8 cellular contexts compared by ENCODE assay signal in the genomic region with DNA sequence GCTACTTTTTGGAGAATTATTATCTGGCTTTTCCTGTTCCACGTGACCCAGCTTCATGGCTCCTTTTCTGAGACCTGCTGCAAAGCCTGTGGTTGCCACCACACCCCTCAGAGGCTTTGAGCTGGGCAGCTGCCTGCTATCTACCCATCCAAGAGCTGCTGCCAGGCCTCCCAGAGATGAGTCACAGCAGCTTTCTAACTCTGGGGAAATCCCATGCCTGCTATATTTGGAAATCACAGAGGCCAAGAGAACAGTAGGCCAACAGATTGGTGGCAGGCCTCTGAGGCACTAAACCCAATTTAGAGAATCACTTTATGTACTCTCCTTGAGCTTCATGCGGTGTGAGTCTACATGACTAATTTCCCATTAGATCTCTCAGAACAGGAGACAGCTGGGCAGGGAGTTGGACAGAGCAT. TPM values are rescaled to one million over a fixed set of nuclear protein-coding genes. Genes with fewer than 3 reads are reported as not detected.
DNase-seq lines count a peak whose midpoint lies in the region; ATAC-seq and TF ChIP-seq lines count a peak whose summit lies in the region.

No MANE protein-coding gene starts in this region.

- TF ChIP-seq CTCF in RWPE2 (IDR thresholded peaks at IDR 0.05; ENCODE audit: poor library complexity, severe bottlenecking) (no peak), ascending aorta (IDR thresholded peaks at IDR 0.05) (no peak)

- H3K4me1 ChIP-seq in RWPE2 (ENCODE audit: insufficient read depth, poor library complexity, severe bottlenecking) (peaks cover 15% of the 10 kb centered on the region), ascending aorta (peaks cover 0 to 7% of the 10 kb centered on the region in 2 donors)

- H3K27ac ChIP-seq in RWPE2 (ENCODE audit: poor library complexity, severe bottlenecking) = no peak overlapping the region
- no peak overlapping the region for H3K27ac ChIP-seq in ascending aorta

- no peaks in the 10 kb centered on the region for H3K27me3 ChIP-seq in RWPE2 (ENCODE audit: insufficient read depth, poor library complexity, severe bottlenecking)
- H3K27me3 ChIP-seq in ascending aorta = no peaks in the 10 kb centered on the region

- H3K36me3 ChIP-seq in RWPE2 (ENCODE audit: low read depth) (peaks cover 36% of the 10 kb centered on the region), ascending aorta (peaks cover 0 to 3% of the 10 kb centered on the region in 2 donors)

- H3K9me3 ChIP-seq in RWPE2 (ENCODE audit: severe bottlenecking) (no peaks in the 10 kb centered on the region), ascending aorta (no peaks in the 10 kb centered on the region)

- DNase-seq in COLO829 (ENCODE audit: low spot score) (peak; percentile 94), RWPE2 (ENCODE audit: low spot score) (peak; percentile 86), ascending aorta (ENCODE audit: low spot score in 2 of 2) (peak; percentile 22 to 84), iris pigment epithelial cell (ENCODE audit: low read depth) (peak; percentile 91), NCI-H2227 (lab: John Stamatoyannopoulos, UW; ENCODE audit: unreplicated experiment) (no peak)
- DNase-seq in stimulated activated CD4-positive, alpha-beta T cell treated with anti-CD3 and anti-CD28 coated beads, Interleukin-2, amount 100 ng/mL, for 24 hours = peak; percentile 40 to 54

- ATAC-seq in GM19395 (IDR thresholded peaks at IDR 0.05; ENCODE audit: unreplicated experiment) = peak; percentile 97
- peak; percentile 98 for ATAC-seq in HG03354 (IDR thresholded peaks at IDR 0.05; ENCODE audit: poor library complexity, severe bottlenecking, unreplicated experiment)
- peak; percentile 100 for ATAC-seq in RWPE2 (ENCODE audit: low read depth)

- intact Hi-C loops in ascending aorta (cut with DNase I) = no loop called here

- no peak overlapping the region for H3K4me3 ChIP-seq in RWPE2 (ENCODE audit: severe bottlenecking)
- H3K4me3 ChIP-seq in ascending aorta = no peak overlapping the region

RNA-seq across cellular contexts. Expression of gene SGCE, which starts 35.2 kb away (rescaled TPM):
- total RNA-seq in ascending aorta = 53.6 TPM
